8 cellular contexts compared by ENCODE assay signal in genomic region chr1:226034482-226034881, GRCh38. TPM values are rescaled to one million over a fixed set of nuclear protein-coding genes. Genes with fewer than 3 reads are reported as not detected.
DNase-seq lines count a peak whose midpoint lies in the region; ATAC-seq and TF ChIP-seq lines count a peak whose summit lies in the region.

No MANE protein-coding gene starts in this region.

- peak; percentile 93 for ATAC-seq in omental fat pad (ENCODE audit: low FRiP score)

- DNase-seq in CD1c-positive myeloid dendritic cell (ENCODE audit: extremely low spot score) (peak; percentile 96), SW480 (ENCODE audit: low spot score) (peak; percentile 37), fibroblast of mammary gland (ENCODE audit: low read depth) (peak; percentile 100), omental fat pad (ENCODE audit: low spot score) (peak; percentile 40), NCI-H1417 (lab: John Stamatoyannopoulos, UW) (no peak), GM10266 (ENCODE audit: extremely low spot score) (no peak), NCI-H2029 treated with DMSO at 0.1 percent for 48 hours (lab: John Stamatoyannopoulos, UW) (no peak), NCI-H2107 (lab: John Stamatoyannopoulos, UW) (no peak)

- H3K4me3 ChIP-seq in fibroblast of mammary gland (ENCODE audit: control insufficient read depth, low read depth, low read length) = no peak overlapping the region

- no peak for TF ChIP-seq CTCF in fibroblast of mammary gland (conservative IDR thresholded peaks at IDR 0.05; ENCODE audit: control insufficient read depth, insufficient read depth, low read depth, low read length)
- TF ChIP-seq CTCF in omental fat pad (IDR thresholded peaks at IDR 0.05) = no peak
- TF ChIP-seq CTCF in GM10266 (IDR thresholded peaks at IDR 0.05; ENCODE audit: control insufficient read depth, insufficient read depth, low read depth, missing control alignments) = no peak

RNA-seq across cellular contexts. Expression of gene H3-3A, which starts 28.0 kb away (rescaled TPM):
- 100 to 1,000 TPM; 284 to 317 (median 305) TPM for total RNA-seq in omental fat pad

RNA-seq across cellular contexts. Expression of gene SDE2, which starts 35.3 kb away (rescaled TPM):
- total RNA-seq in omental fat pad = 10 to 100 TPM; 18.0 to 42.3 (median 21.5) TPM

Comparison
In these comparisons a context has a peak if more than half of its experiments do, and no peak if none do; other contexts are left out.
1. DNase-seq: peak in CD1c-positive myeloid dendritic cell (single experiment), SW480 (single experiment), fibroblast of mammary gland (single experiment) and omental fat pad (single experiment); none in NCI-H1417 (0 of 3), GM10266 (single experiment), NCI-H2029 treated with DMSO at 0.1 percent for 48 hours (single experiment) and NCI-H2107 (single experiment).